ENCODE assay signal across 14 cellular contexts in the genomic region with DNA sequence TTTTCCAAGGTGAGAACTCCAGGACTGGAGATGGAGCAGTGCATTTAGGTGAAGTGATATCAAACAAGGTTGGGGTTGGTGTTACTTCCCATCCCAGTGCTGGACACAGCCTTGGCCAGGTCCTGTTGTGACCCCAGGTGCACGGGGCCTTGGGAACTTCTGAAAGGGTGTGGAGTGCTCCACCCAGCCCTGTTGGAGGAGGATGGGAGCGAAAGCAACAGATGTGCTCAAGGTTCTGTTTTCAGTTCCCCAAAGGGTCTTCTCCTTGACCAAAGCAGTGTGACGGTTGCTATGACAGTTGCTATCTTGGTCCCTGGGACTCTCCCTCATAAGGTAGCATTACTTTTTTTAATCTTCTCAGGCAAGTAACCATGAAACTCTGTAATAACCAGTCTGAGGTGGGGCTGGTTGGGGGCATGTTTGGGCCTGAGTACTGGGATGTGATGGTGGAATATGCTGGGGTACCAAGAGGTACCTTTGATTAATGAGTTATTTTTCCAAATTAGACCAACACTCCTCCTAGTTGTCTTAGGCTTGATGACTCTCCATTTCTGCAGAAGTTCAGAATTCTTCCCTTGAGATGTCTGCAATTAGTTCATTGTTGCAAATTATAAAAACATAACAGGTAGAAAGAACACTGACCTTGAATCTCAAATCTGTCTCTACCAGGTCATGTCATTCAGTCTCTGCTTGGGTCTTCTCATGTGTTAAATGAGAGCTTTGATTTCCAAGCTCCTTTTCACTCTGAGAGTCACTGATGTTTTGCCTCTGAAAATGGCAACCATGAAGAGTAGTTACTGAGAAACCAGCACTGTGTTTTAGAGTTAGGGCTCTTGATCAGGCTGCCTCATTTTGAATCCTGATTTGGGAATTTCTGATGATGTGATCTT.
DNase-seq lines count a peak whose midpoint lies in the region; ATAC-seq, FAIRE-seq and TF ChIP-seq lines count a peak whose summit lies in the region.
"Had no signal": no experiment of that assay in that cellular context is flagged by ENCODE, and none has a peak within 500 bp of the region (broad histone marks: within the 10 kb centered on the region; RNA-seq: fewer than 3 reads in every experiment).

No MANE protein-coding gene starts in this region.

- DNase-seq in GM12892 (ENCODE audit: insufficient read length), result no peak
- peak; percentile 66 for DNase-seq in NOMO-1 treated with DMSO at 0.1 percent for 48 hours (lab: John Stamatoyannopoulos, UW; ENCODE audit: unreplicated experiment)
- DNase-seq in NCI-H345 treated with DMSO at 0.1 percent for 48 hours (lab: John Stamatoyannopoulos, UW; ENCODE audit: unreplicated experiment), result no peak
- no peak for DNase-seq in NK-92 treated with Interleukin-12 subunit alpha and Interleukin-12 subunit beta, amount 100 ng/mL, for 24 hours (lab: John Stamatoyannopoulos, UW)
- no peak for DNase-seq in urothelium cell line (ENCODE audit: low spot score)
- DNase-seq in posterior vena cava (ENCODE audit: low spot score), result no peak
- DNase-seq: activated effector memory CD4-positive, alpha-beta T cell treated with anti-CD3 and anti-CD28 coated beads, Interleukin-2, amount 50 U/mL, for 16 hours; dermis blood vessel endothelial cell; hypothalamus; NCI-H510A had no signal

- ATAC-seq in GM19455 (IDR thresholded peaks at IDR 0.05; ENCODE audit: unreplicated experiment) (peak; percentile 80), HG02981 (IDR thresholded peaks at IDR 0.05; ENCODE audit: unreplicated experiment) (peak; percentile 85)
- ATAC-seq: HepG2 had no signal

- peak; percentile 55 for TF ChIP-seq POLR2A in GM12892 (IDR thresholded peaks at IDR 0.05; ENCODE audit: low read depth, low read length)

- intact Hi-C loops in posterior vena cava (cut with DNase I), result no loop called here

- FAIRE-seq in GM12892 (lab: Jason Lieb, UNC), result peak; percentile 99
- FAIRE-seq in urothelium cell line (lab: Jason Lieb, UNC), result no peak
- FAIRE-seq: HepG2, TTC549 had no signal
